1 cellular context compared by ENCODE assay signal in the genomic region with DNA sequence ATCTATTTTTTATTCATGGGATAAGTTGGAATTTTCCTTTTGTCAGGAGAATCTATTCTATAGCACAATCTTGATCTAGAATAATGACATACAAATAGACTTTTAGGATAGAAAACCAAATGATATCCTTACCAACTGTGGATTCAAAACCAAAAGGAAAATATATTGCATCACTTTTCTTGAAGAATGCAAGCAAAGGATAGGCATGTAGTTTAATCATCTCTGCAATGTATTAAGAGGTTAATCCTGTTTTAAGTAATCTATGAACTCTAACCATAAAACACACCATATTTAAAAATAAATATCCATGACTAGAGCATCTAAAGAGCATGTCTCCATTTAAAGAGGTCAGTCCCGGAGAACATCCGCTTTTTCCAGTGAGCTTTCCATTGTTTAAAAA.
TF ChIP-seq lines count a peak whose summit lies in the region.

No MANE protein-coding gene starts in this region.

TF ChIP-seq in K562, 482 proteins besides CTCF, POLR2A, EP300 and RAD21 (continued from another document):
- TF ChIP-seq, protein P1, sequence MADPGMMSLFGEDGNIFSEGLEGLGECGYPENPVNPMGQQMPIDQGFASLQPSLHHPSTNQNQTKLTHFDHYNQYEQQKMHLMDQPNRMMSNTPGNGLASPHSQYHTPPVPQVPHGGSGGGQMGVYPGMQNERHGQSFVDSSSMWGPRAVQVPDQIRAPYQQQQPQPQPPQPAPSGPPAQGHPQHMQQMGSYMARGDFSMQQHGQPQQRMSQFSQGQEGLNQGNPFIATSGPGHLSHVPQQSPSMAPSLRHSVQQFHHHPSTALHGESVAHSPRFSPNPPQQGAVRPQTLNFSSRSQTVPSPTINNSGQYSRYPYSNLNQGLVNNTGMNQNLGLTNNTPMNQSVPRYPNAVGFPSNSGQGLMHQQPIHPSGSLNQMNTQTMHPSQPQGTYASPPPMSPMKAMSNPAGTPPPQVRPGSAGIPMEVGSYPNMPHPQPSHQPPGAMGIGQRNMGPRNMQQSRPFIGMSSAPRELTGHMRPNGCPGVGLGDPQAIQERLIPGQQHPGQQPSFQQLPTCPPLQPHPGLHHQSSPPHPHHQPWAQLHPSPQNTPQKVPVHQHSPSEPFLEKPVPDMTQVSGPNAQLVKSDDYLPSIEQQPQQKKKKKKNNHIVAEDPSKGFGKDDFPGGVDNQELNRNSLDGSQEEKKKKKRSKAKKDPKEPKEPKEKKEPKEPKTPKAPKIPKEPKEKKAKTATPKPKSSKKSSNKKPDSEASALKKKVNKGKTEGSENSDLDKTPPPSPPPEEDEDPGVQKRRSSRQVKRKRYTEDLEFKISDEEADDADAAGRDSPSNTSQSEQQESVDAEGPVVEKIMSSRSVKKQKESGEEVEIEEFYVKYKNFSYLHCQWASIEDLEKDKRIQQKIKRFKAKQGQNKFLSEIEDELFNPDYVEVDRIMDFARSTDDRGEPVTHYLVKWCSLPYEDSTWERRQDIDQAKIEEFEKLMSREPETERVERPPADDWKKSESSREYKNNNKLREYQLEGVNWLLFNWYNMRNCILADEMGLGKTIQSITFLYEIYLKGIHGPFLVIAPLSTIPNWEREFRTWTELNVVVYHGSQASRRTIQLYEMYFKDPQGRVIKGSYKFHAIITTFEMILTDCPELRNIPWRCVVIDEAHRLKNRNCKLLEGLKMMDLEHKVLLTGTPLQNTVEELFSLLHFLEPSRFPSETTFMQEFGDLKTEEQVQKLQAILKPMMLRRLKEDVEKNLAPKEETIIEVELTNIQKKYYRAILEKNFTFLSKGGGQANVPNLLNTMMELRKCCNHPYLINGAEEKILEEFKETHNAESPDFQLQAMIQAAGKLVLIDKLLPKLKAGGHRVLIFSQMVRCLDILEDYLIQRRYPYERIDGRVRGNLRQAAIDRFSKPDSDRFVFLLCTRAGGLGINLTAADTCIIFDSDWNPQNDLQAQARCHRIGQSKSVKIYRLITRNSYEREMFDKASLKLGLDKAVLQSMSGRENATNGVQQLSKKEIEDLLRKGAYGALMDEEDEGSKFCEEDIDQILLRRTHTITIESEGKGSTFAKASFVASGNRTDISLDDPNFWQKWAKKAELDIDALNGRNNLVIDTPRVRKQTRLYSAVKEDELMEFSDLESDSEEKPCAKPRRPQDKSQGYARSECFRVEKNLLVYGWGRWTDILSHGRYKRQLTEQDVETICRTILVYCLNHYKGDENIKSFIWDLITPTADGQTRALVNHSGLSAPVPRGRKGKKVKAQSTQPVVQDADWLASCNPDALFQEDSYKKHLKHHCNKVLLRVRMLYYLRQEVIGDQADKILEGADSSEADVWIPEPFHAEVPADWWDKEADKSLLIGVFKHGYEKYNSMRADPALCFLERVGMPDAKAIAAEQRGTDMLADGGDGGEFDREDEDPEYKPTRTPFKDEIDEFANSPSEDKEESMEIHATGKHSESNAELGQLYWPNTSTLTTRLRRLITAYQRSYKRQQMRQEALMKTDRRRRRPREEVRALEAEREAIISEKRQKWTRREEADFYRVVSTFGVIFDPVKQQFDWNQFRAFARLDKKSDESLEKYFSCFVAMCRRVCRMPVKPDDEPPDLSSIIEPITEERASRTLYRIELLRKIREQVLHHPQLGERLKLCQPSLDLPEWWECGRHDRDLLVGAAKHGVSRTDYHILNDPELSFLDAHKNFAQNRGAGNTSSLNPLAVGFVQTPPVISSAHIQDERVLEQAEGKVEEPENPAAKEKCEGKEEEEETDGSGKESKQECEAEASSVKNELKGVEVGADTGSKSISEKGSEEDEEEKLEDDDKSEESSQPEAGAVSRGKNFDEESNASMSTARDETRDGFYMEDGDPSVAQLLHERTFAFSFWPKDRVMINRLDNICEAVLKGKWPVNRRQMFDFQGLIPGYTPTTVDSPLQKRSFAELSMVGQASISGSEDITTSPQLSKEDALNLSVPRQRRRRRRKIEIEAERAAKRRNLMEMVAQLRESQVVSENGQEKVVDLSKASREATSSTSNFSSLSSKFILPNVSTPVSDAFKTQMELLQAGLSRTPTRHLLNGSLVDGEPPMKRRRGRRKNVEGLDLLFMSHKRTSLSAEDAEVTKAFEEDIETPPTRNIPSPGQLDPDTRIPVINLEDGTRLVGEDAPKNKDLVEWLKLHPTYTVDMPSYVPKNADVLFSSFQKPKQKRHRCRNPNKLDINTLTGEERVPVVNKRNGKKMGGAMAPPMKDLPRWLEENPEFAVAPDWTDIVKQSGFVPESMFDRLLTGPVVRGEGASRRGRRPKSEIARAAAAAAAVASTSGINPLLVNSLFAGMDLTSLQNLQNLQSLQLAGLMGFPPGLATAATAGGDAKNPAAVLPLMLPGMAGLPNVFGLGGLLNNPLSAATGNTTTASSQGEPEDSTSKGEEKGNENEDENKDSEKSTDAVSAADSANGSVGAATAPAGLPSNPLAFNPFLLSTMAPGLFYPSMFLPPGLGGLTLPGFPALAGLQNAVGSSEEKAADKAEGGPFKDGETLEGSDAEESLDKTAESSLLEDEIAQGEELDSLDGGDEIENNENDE (IDR thresholded peaks at IDR 0.05; ENCODE audit: low read depth, low read length) = no peak
- 0 out of 2 replicates have a peak, but pooled peaks have one; percentile 54 for TF ChIP-seq ZSCAN32 (CRISPR knock-in tag; IDR thresholded peaks at IDR 0.05)
- TF ChIP-seq, protein P2, sequence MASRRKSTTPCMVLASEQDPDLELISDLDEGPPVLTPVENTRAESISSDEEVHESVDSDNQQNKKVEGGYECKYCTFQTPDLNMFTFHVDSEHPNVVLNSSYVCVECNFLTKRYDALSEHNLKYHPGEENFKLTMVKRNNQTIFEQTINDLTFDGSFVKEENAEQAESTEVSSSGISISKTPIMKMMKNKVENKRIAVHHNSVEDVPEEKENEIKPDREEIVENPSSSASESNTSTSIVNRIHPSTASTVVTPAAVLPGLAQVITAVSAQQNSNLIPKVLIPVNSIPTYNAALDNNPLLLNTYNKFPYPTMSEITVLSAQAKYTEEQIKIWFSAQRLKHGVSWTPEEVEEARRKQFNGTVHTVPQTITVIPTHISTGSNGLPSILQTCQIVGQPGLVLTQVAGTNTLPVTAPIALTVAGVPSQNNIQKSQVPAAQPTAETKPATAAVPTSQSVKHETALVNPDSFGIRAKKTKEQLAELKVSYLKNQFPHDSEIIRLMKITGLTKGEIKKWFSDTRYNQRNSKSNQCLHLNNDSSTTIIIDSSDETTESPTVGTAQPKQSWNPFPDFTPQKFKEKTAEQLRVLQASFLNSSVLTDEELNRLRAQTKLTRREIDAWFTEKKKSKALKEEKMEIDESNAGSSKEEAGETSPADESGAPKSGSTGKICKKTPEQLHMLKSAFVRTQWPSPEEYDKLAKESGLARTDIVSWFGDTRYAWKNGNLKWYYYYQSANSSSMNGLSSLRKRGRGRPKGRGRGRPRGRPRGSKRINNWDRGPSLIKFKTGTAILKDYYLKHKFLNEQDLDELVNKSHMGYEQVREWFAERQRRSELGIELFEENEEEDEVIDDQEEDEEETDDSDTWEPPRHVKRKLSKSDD (conservative IDR thresholded peaks at IDR 0.05; ENCODE audit: low read length) = no peak
- no peak for TF ChIP-seq ZNF41 (CRISPR knock-in tag; conservative IDR thresholded peaks at IDR 0.05)
- peak; percentile 62 for TF ChIP-seq CEBPB (tag; IDR thresholded peaks at IDR 0.05)
- no peak for TF ChIP-seq MTA2 (IDR thresholded peaks at IDR 0.05; ENCODE audit: low read depth)
- TF ChIP-seq RBM15 (IDR thresholded peaks at IDR 0.05; ENCODE audit: insufficient read depth, low read length) = no peak
- no peak for TF ChIP-seq MTA3 (IDR thresholded peaks at IDR 0.05; ENCODE audit: borderline replicate concordance)
- TF ChIP-seq, protein P3, sequence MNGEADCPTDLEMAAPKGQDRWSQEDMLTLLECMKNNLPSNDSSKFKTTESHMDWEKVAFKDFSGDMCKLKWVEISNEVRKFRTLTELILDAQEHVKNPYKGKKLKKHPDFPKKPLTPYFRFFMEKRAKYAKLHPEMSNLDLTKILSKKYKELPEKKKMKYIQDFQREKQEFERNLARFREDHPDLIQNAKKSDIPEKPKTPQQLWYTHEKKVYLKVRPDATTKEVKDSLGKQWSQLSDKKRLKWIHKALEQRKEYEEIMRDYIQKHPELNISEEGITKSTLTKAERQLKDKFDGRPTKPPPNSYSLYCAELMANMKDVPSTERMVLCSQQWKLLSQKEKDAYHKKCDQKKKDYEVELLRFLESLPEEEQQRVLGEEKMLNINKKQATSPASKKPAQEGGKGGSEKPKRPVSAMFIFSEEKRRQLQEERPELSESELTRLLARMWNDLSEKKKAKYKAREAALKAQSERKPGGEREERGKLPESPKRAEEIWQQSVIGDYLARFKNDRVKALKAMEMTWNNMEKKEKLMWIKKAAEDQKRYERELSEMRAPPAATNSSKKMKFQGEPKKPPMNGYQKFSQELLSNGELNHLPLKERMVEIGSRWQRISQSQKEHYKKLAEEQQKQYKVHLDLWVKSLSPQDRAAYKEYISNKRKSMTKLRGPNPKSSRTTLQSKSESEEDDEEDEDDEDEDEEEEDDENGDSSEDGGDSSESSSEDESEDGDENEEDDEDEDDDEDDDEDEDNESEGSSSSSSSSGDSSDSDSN (IDR thresholded peaks at IDR 0.05; ENCODE audit: borderline replicate concordance in 1 of 2, low read depth in 2 of 2, low read length in 2 of 2) = no peak
